ENCODE assay signal across 18 cellular contexts in genomic region chr10:123146892-123147634, GRCh38. TPM values are rescaled to one million over a fixed set of nuclear protein-coding genes. Genes with fewer than 3 reads are reported as not detected.
DNase-seq lines count a peak whose midpoint lies in the region; ATAC-seq, FAIRE-seq and TF ChIP-seq lines count a peak whose summit lies in the region.
"Had no signal": no experiment of that assay in that cellular context is flagged by ENCODE, and none has a peak within 500 bp of the region (broad histone marks: within the 10 kb centered on the region; RNA-seq: fewer than 3 reads in every experiment).

No MANE protein-coding gene starts in this region.

- peaks cover 29% of the 10 kb centered on the region for H3K4me1 Mint-ChIP-seq in activated CD4-positive, alpha-beta T cell treated with anti-CD3 and anti-CD28 coated beads, Interleukin-2, amount 10 ng/mL, durations not matched to agents 24 days and 14 days
- H3K4me1 Mint-ChIP-seq in activated naive CD8-positive, alpha-beta T cell treated with anti-CD3 and anti-CD28 coated beads for 36 hours: peaks cover 56% of the 10 kb centered on the region
- H3K4me1 Mint-ChIP-seq in nephron: peaks cover 26% of the 10 kb centered on the region

- TF ChIP-seq POLR2A in GM12892 (IDR thresholded peaks at IDR 0.05; ENCODE audit: low read depth, low read length): no peak

- no peak for ATAC-seq in GM21447 (IDR thresholded peaks at IDR 0.05; ENCODE audit: unreplicated experiment)

- no peak for TF ChIP-seq CTCF in nephron (IDR thresholded peaks at IDR 0.05; ENCODE audit: unreplicated experiment in 3 of 3)

- intact Hi-C loops in activated CD4-positive, alpha-beta T cell treated with anti-CD3 and anti-CD28 coated beads, Interleukin-2, amount 10 ng/mL, durations not matched to agents 24 days and 14 days (cut with micrococcal nuclease): loop anchor here (5.0 kb wide), 1 partner anchor 1550 kb away; the partner anchor contains the start of gene FGFR2

- peak overlapping the region; percentile 67 for H3K27ac Mint-ChIP-seq in activated CD4-positive, alpha-beta T cell treated with anti-CD3 and anti-CD28 coated beads, Interleukin-2, amount 10 ng/mL, durations not matched to agents 24 days and 14 days
- H3K27ac Mint-ChIP-seq in activated naive CD8-positive, alpha-beta T cell treated with anti-CD3 and anti-CD28 coated beads for 36 hours: no peak overlapping the region
- no peak overlapping the region for H3K27ac Mint-ChIP-seq in nephron
- H3K27ac Mint-ChIP-seq: dendritic cell treated with granulocyte-macrophage colony-stimulating factor and Interleukin-4, amounts not matched to agents 40 ng/mL and 50 ng/mL, for 4 days had no signal

- peaks cover 11% of the 10 kb centered on the region for H3K9me3 Mint-ChIP-seq in activated CD4-positive, alpha-beta T cell treated with anti-CD3 and anti-CD28 coated beads, Interleukin-2, amount 10 ng/mL, durations not matched to agents 24 days and 14 days
- no peaks in the 10 kb centered on the region for H3K9me3 Mint-ChIP-seq in activated naive CD8-positive, alpha-beta T cell treated with anti-CD3 and anti-CD28 coated beads for 36 hours
- no peaks in the 10 kb centered on the region for H3K9me3 Mint-ChIP-seq in nephron
- H3K9me3 Mint-ChIP-seq: dendritic cell treated with granulocyte-macrophage colony-stimulating factor and Interleukin-4, amounts not matched to agents 40 ng/mL and 50 ng/mL, for 4 days had no signal

- H3K27me3 Mint-ChIP-seq in activated CD4-positive, alpha-beta T cell treated with anti-CD3 and anti-CD28 coated beads, Interleukin-2, amount 10 ng/mL, durations not matched to agents 24 days and 14 days: peaks cover 67% of the 10 kb centered on the region
- peaks cover 89% of the 10 kb centered on the region for H3K27me3 Mint-ChIP-seq in activated naive CD8-positive, alpha-beta T cell treated with anti-CD3 and anti-CD28 coated beads for 36 hours
- peaks cover 98% of the 10 kb centered on the region for H3K27me3 Mint-ChIP-seq in nephron (ENCODE audit: low read depth)

- peak overlapping the region; percentile 39 for H3K4me3 Mint-ChIP-seq in activated CD4-positive, alpha-beta T cell treated with anti-CD3 and anti-CD28 coated beads, Interleukin-2, amount 10 ng/mL, durations not matched to agents 24 days and 14 days
- H3K4me3 Mint-ChIP-seq in activated naive CD8-positive, alpha-beta T cell treated with anti-CD3 and anti-CD28 coated beads for 36 hours: peak overlapping the region; percentile 4
- peak overlapping the region; percentile 10 to 56 (median 32) for H3K4me3 Mint-ChIP-seq in nephron

- peak; percentile 27 for FAIRE-seq in GM12892 (lab: Jason Lieb, UNC)
- FAIRE-seq in RCC 7860 (lab: Jason Lieb, UNC): no peak

- no peak for DNase-seq in activated CD4-positive, alpha-beta T cell treated with anti-CD3 and anti-CD28 coated beads, Interleukin-2, amount 10 ng/mL, durations not matched to agents 24 days and 14 days
- no peak for DNase-seq in activated CD4-positive, alpha-beta T cell treated with anti-CD3 and anti-CD28 coated beads for 4 hours
- no peak for DNase-seq in GM12892 (ENCODE audit: insufficient read length)
- DNase-seq in activated naive CD8-positive, alpha-beta T cell treated with anti-CD3 and anti-CD28 coated beads for 36 hours: no peak
- DNase-seq in RCC 7860 (ENCODE audit: low spot score): no peak
- DNase-seq in NCI-H2081 treated with DMSO at 0.1 percent for 48 hours (lab: John Stamatoyannopoulos, UW): no peak
- DNase-seq: KG1, T-helper 9 cell, tibial artery had no signal

- peaks cover 8% of the 10 kb centered on the region for H3K36me3 Mint-ChIP-seq in activated CD4-positive, alpha-beta T cell treated with anti-CD3 and anti-CD28 coated beads, Interleukin-2, amount 10 ng/mL, durations not matched to agents 24 days and 14 days (ENCODE audit: low read depth)
- no peaks in the 10 kb centered on the region for H3K36me3 Mint-ChIP-seq in activated naive CD8-positive, alpha-beta T cell treated with anti-CD3 and anti-CD28 coated beads for 36 hours
- H3K36me3 Mint-ChIP-seq in nephron (ENCODE audit: low read depth): no peaks in the 10 kb centered on the region

RNA-seq across cellular contexts. Expression of gene HMX2, which starts 0.9 kb away (rescaled TPM):
- total RNA-seq in activated CD4-positive, alpha-beta T cell treated with anti-CD3 and anti-CD28 coated beads, Interleukin-2, amount 10 ng/mL, durations not matched to agents 24 days and 14 days: not detected in 2 replicates
- polyA plus RNA-seq in GM12892 (2012; ENCODE audit: missing spikeins): 3.0 TPM
- total RNA-seq in activated naive CD8-positive, alpha-beta T cell treated with anti-CD3 and anti-CD28 coated beads for 36 hours: under 1 TPM in 1 of 2 experiments, not detected in 1; 0.12 TPM
- total RNA-seq: A673; activated CD8-positive, alpha-beta memory T cell treated with anti-CD3 and anti-CD28 coated beads for 36 hours; aorta; fibroblast of lung; posterior vena cava; RPMI7951 had no signal
- polyA plus RNA-seq: aorta, fibroblast of lung had no signal

RNA-seq across cellular contexts. Expression of gene BUB3, which starts 7.1 kb away (rescaled TPM):
- total RNA-seq in activated CD4-positive, alpha-beta T cell treated with anti-CD3 and anti-CD28 coated beads, Interleukin-2, amount 10 ng/mL, durations not matched to agents 24 days and 14 days: 186 and 193 TPM in 2 replicates
- 165 TPM for polyA plus RNA-seq in GM12892 (2012; ENCODE audit: missing spikeins)
- total RNA-seq in activated naive CD8-positive, alpha-beta T cell treated with anti-CD3 and anti-CD28 coated beads for 36 hours: 100 to 1,000 TPM; 257 to 258 TPM

RNA-seq across cellular contexts. Expression of gene HMX3, which starts 11.3 kb away (rescaled TPM):
- total RNA-seq in activated CD4-positive, alpha-beta T cell treated with anti-CD3 and anti-CD28 coated beads, Interleukin-2, amount 10 ng/mL, durations not matched to agents 24 days and 14 days: not detected in 2 replicates
- 0.47 TPM for polyA plus RNA-seq in GM12892 (2012; ENCODE audit: missing spikeins)
- under 1 TPM; 0.19 to 0.24 TPM for total RNA-seq in activated naive CD8-positive, alpha-beta T cell treated with anti-CD3 and anti-CD28 coated beads for 36 hours
- total RNA-seq: aorta, fibroblast of lung, posterior vena cava, RPMI7951 had no signal
- polyA plus RNA-seq: aorta, fibroblast of lung had no signal
